In genomic region chr6:160742090-160742489, GRCh38 we compare ENCODE assay signal across 1 cellular context.
TF ChIP-seq lines count a peak whose summit lies in the region.

No MANE protein-coding gene starts in this region.

TF ChIP-seq in GM12878, 131 proteins besides CTCF, POLR2A, EP300 and RAD21 (continued from another document):
- peak; percentile 43; the same call in 1 of the 2 replicates for TF ChIP-seq ATF2 (IDR thresholded peaks at IDR 0.05; ENCODE audit: low read length)
- TF ChIP-seq SREBF2 (IDR thresholded peaks at IDR 0.05; ENCODE audit: low read length), result no peak
- TF ChIP-seq NRF1 (conservative IDR thresholded peaks at IDR 0.05; ENCODE audit: low read depth, low read length), result no peak
- peak; percentile 68 for TF ChIP-seq RUNX3 (IDR thresholded peaks at IDR 0.05; ENCODE audit: low read length)
- 0 out of 2 replicates have a peak, but pooled peaks have one; percentile 20 for TF ChIP-seq TCF12 (IDR thresholded peaks at IDR 0.05; ENCODE audit: low read depth, low read length)
- TF ChIP-seq STAT1 (conservative IDR thresholded peaks at IDR 0.05), result no peak
- TF ChIP-seq RCOR1 (conservative IDR thresholded peaks at IDR 0.05; ENCODE audit: low read depth, low read length), result no peak
- TF ChIP-seq MEF2A (IDR thresholded peaks at IDR 0.05; ENCODE audit: insufficient read depth, low read depth, low read length), result no peak
- TF ChIP-seq PRDM15 (CRISPR knock-in tag; IDR thresholded peaks at IDR 0.05), result no peak
- TF ChIP-seq SP1 (IDR thresholded peaks at IDR 0.05; ENCODE audit: low read depth, low read length), result no peak
- TF ChIP-seq TCF3 (IDR thresholded peaks at IDR 0.05; ENCODE audit: borderline replicate concordance, insufficient read depth, low read depth, low read length), result peak; percentile 57; the same call in 1 of the 2 replicates
- no peak for TF ChIP-seq EGR1 (IDR thresholded peaks at IDR 0.05; ENCODE audit: borderline replicate concordance in 1 of 2, low read depth in 2 of 2, low read length in 2 of 2)
- no peak for TF ChIP-seq TAF1 (IDR thresholded peaks at IDR 0.05; ENCODE audit: borderline replicate concordance, low read depth, low read length)
- no peak for TF ChIP-seq SKIL (IDR thresholded peaks at IDR 0.05; ENCODE audit: low read depth, poor library complexity, severe bottlenecking)
- TF ChIP-seq BCL11A (IDR thresholded peaks at IDR 0.05; ENCODE audit: low read depth, low read length), result no peak
- TF ChIP-seq JUND (IDR thresholded peaks at IDR 0.05; ENCODE audit: low read depth, low read length), result no peak
- no peak for TF ChIP-seq USF1 (IDR thresholded peaks at IDR 0.05; ENCODE audit: borderline replicate concordance, extremely low read length, insufficient read depth, low read depth, low read length)
- TF ChIP-seq TCF7 (IDR thresholded peaks at IDR 0.05; ENCODE audit: borderline replicate concordance), result no peak
- no peak for TF ChIP-seq RB1 (IDR thresholded peaks at IDR 0.05; ENCODE audit: borderline replicate concordance)
- no peak for TF ChIP-seq LARP7 (IDR thresholded peaks at IDR 0.05)
- TF ChIP-seq HDGF (IDR thresholded peaks at IDR 0.05), result no peak
- no peak for TF ChIP-seq HSF1 (IDR thresholded peaks at IDR 0.05; ENCODE audit: low read depth, low read length)
